In the genomic region with DNA sequence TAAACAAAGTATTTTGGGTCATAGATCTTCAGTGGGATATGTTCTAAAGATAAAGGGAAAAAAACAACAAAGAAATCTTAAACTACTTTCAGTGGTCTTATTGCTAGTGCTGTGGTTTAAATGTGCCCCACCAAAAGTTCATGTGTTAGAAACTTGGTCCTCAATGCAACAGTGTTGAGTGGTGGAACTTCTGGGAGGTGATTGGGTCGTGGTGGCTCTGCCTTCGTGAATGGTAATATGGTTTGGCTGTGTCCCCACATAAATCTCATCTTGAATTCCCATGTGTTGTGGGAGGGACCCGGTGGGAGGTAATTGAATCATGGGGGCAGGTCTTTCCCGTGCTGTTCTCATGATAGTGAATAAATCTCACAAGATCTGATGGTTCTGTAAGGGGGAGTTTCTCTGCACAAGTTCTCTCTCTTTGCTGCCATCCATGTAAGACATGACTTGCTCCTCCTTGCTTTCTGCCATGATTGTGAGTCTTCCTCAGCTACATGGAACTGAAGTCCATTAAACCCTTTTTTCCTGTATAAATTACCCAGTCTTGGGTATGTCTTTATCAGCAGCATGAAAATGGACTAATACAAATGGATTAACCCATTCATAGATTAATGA, we compare ENCODE assay signal across 7 cellular contexts. TPM values are rescaled to one million over a fixed set of nuclear protein-coding genes. Genes with fewer than 3 reads are reported as not detected.
A peak's percentile ranks its signal among the peaks of the same experiment; 100 is the strongest.
DNase-seq lines count a peak whose midpoint lies in the region; ATAC-seq, FAIRE-seq and TF ChIP-seq lines count a peak whose summit lies in the region.
"Not testable (repeated sequence)": the region's sequence is repeated elsewhere in the genome, so short reads cannot be mapped to it uniquely, and the experiment has no call there.

No MANE protein-coding gene starts in this region.

- H3K4me1 Mint-ChIP-seq in activated CD8-positive, alpha-beta T cell treated with anti-CD3 and anti-CD28 coated beads for 36 hours (ENCODE audit: low read depth) = peaks cover 23% of the 10 kb centered on the region
- peaks cover 19% of the 10 kb centered on the region for H3K4me1 Mint-ChIP-seq in activated naive CD8-positive, alpha-beta T cell (ENCODE audit: low read depth)
- peaks cover 17% of the 10 kb centered on the region for H3K4me1 Mint-ChIP-seq in activated naive CD8-positive, alpha-beta T cell treated with anti-CD3 and anti-CD28 coated beads, Interleukin-2, amount 10 ng/mL, durations not matched to agents 7 days and 5 days
- H3K4me1 Mint-ChIP-seq in osteocyte (ENCODE audit: unreplicated experiment) = not testable (repeated sequence)
- peaks cover 27% of the 10 kb centered on the region for H3K4me1 Mint-ChIP-seq in stimulated activated naive CD8-positive, alpha-beta T cell treated with anti-CD3 and anti-CD28 coated beads, Interleukin-15, Interleukin-2, amounts not matched to agents 100 ng/mL and 50 ng/mL, for 24 hours (ENCODE audit: low read depth)

- BruUV-seq in K562 (replicated peaks; lab: Mats Ljungman, UMichigan) = not testable (repeated sequence)

- TF ChIP-seq CTCF in KMS-11 (conservative IDR thresholded peaks at IDR 0.05; ENCODE audit: low read depth, low read length); activated CD8-positive, alpha-beta T cell treated with anti-CD3 and anti-CD28 coated beads for 36 hours (IDR thresholded peaks at IDR 0.05); K562 (IDR thresholded peaks at IDR 0.05 in 2 of 3, conservative IDR thresholded peaks at IDR 0.05 in 1 of 3; ENCODE audit: insufficient read depth in 2 of 3, low read depth in 1 of 3, low read length in 3 of 3); osteocyte (IDR thresholded peaks at IDR 0.05): not testable (repeated sequence)

- H3K27me3 Mint-ChIP-seq in activated CD8-positive, alpha-beta T cell treated with anti-CD3 and anti-CD28 coated beads for 36 hours; activated naive CD8-positive, alpha-beta T cell; activated naive CD8-positive, alpha-beta T cell treated with anti-CD3 and anti-CD28 coated beads, Interleukin-2, amount 10 ng/mL, durations not matched to agents 7 days and 5 days; stimulated activated naive CD8-positive, alpha-beta T cell treated with anti-CD3 and anti-CD28 coated beads, Interleukin-15, Interleukin-2, amounts not matched to agents 100 ng/mL and 50 ng/mL, for 24 hours: not testable (repeated sequence)
- H3K27me3 Mint-ChIP-seq in osteocyte (ENCODE audit: unreplicated experiment) = peaks cover 22% of the 10 kb centered on the region

- H3K4me1 ChIP-seq in KMS-11 (ENCODE audit: low read depth, poor library complexity, severe bottlenecking) (peaks cover 17% of the 10 kb centered on the region), K562 (replicated peaks in 1 of 2; ENCODE audit: control insufficient read depth in 2 of 2, insufficient read depth in 2 of 2, low read length in 2 of 2) (peaks cover 3 to 14% of the 10 kb centered on the region in 2 experiments; a peak in 3 of 5 replicates)

- H3K27ac ChIP-seq in KMS-11; K562 (ENCODE audit: extremely low read depth, low read depth, low read length): not testable (repeated sequence)

- 34% methylated on average over 4 of the region's 4 CpGs for WGBS in K562 (ENCODE audit: insufficient coverage, low coverage, missing lambda C conversion rate)

- H3K4me2 ChIP-seq in KMS-11 = 0 out of 2 replicates have a peak overlapping the region, but pooled peaks have one; percentile 15
- H3K4me2 ChIP-seq in K562 (ENCODE audit: insufficient read depth, low read length) = not testable (repeated sequence)

- peaks cover 11% of the 10 kb centered on the region for H3K9me3 Mint-ChIP-seq in activated CD8-positive, alpha-beta T cell treated with anti-CD3 and anti-CD28 coated beads for 36 hours
- not testable (repeated sequence) for H3K9me3 Mint-ChIP-seq in activated naive CD8-positive, alpha-beta T cell (ENCODE audit: low read depth); activated naive CD8-positive, alpha-beta T cell treated with anti-CD3 and anti-CD28 coated beads, Interleukin-2, amount 10 ng/mL, durations not matched to agents 7 days and 5 days; osteocyte (ENCODE audit: unreplicated experiment); stimulated activated naive CD8-positive, alpha-beta T cell treated with anti-CD3 and anti-CD28 coated beads, Interleukin-15, Interleukin-2, amounts not matched to agents 100 ng/mL and 50 ng/mL, for 24 hours

- H3K36me3 Mint-ChIP-seq in activated CD8-positive, alpha-beta T cell treated with anti-CD3 and anti-CD28 coated beads for 36 hours (ENCODE audit: low read depth); activated naive CD8-positive, alpha-beta T cell; activated naive CD8-positive, alpha-beta T cell treated with anti-CD3 and anti-CD28 coated beads, Interleukin-2, amount 10 ng/mL, durations not matched to agents 7 days and 5 days; osteocyte (ENCODE audit: unreplicated experiment); stimulated activated naive CD8-positive, alpha-beta T cell treated with anti-CD3 and anti-CD28 coated beads, Interleukin-15, Interleukin-2, amounts not matched to agents 100 ng/mL and 50 ng/mL, for 24 hours (ENCODE audit: low read depth): not testable (repeated sequence)

- intact Hi-C loops in activated CD8-positive, alpha-beta T cell treated with anti-CD3 and anti-CD28 coated beads for 36 hours (cut with micrococcal nuclease); K562 (cut with micrococcal nuclease): not testable (repeated sequence)

- not testable (repeated sequence) for H3K36me3 ChIP-seq in KMS-11 (ENCODE audit: insufficient read depth); K562 (ENCODE audit: control insufficient read depth, insufficient read depth, low read length)

- peak; percentile 53 for DNase-seq in activated CD8-positive, alpha-beta T cell treated with anti-CD3 and anti-CD28 coated beads for 36 hours
- not testable (repeated sequence) for DNase-seq in activated naive CD8-positive, alpha-beta T cell treated with anti-CD3 and anti-CD28 coated beads, Interleukin-2, amount 10 ng/mL, durations not matched to agents 7 days and 5 days; K562 (ENCODE audit: extremely low read depth in 1 of 4, low spot score in 3 of 4)
- peak; percentile 27 for DNase-seq in osteocyte (ENCODE audit: extremely low spot score, unreplicated experiment)

- not testable (repeated sequence) for TF ChIP-seq RAD21 in K562 (CRISPR knock-in tag; conservative IDR thresholded peaks at IDR 0.05 in 1 of 2, IDR thresholded peaks at IDR 0.05 in 1 of 2)

- not testable (repeated sequence) for H3K9ac ChIP-seq in KMS-11; K562 (ENCODE audit: insufficient read depth in 1 of 2, low read depth in 2 of 2, low read length in 2 of 2)

- POLR2A ChIA-PET in activated CD8-positive, alpha-beta T cell treated with anti-CD3 and anti-CD28 coated beads for 36 hours (lab: Charles Lee); K562 (lab: Yijun Ruan, JAX): not testable (repeated sequence)
- POLR2A ChIA-PET in activated naive CD8-positive, alpha-beta T cell treated with anti-CD3 and anti-CD28 coated beads, Interleukin-2, amount 10 ng/mL, durations not matched to agents 7 days and 5 days (lab: Charles Lee) = interaction anchor here (0.5 kb wide), 1 partner anchor 12 kb away, joined by 3 read pairs; no protein-coding TSS in a partner anchor

- in situ Hi-C loops in K562 (cut with MboI) = not testable (repeated sequence)

- not testable (repeated sequence) for H3K9me3 ChIP-seq in K562 (replicated peaks; ENCODE audit: control insufficient read depth, insufficient read depth, low read depth, low read length)

- not testable (repeated sequence) for H3K4me3 ChIP-seq in KMS-11 (IDR thresholded peaks at IDR 0.05; ENCODE audit: insufficient read depth, low read depth, low read length); K562

- not testable (repeated sequence) for TF ChIP-seq EP300 in K562 (IDR thresholded peaks at IDR 0.05; ENCODE audit: low read length)

- H3K4me3 Mint-ChIP-seq in activated CD8-positive, alpha-beta T cell treated with anti-CD3 and anti-CD28 coated beads for 36 hours; activated naive CD8-positive, alpha-beta T cell; osteocyte (ENCODE audit: unreplicated experiment); stimulated activated naive CD8-positive, alpha-beta T cell treated with anti-CD3 and anti-CD28 coated beads, Interleukin-15, Interleukin-2, amounts not matched to agents 100 ng/mL and 50 ng/mL, for 24 hours: not testable (repeated sequence)
- peak overlapping the region; percentile 47 for H3K4me3 Mint-ChIP-seq in activated naive CD8-positive, alpha-beta T cell treated with anti-CD3 and anti-CD28 coated beads, Interleukin-2, amount 10 ng/mL, durations not matched to agents 7 days and 5 days

- H4K20me1 ChIP-seq in KMS-11 (ENCODE audit: insufficient read depth); K562 (replicated peaks; ENCODE audit: control insufficient read depth, insufficient read depth, low read length): not testable (repeated sequence)

- not testable (repeated sequence) for TF ChIP-seq POLR2A in K562 (conservative IDR thresholded peaks at IDR 0.05)

- H3K27ac Mint-ChIP-seq in activated CD8-positive, alpha-beta T cell treated with anti-CD3 and anti-CD28 coated beads for 36 hours = peak overlapping the region; percentile 69
- peak overlapping the region; percentile 7 for H3K27ac Mint-ChIP-seq in activated naive CD8-positive, alpha-beta T cell
- not testable (repeated sequence) for H3K27ac Mint-ChIP-seq in activated naive CD8-positive, alpha-beta T cell treated with anti-CD3 and anti-CD28 coated beads, Interleukin-2, amount 10 ng/mL, durations not matched to agents 7 days and 5 days; osteocyte (ENCODE audit: unreplicated experiment)
- H3K27ac Mint-ChIP-seq in stimulated activated naive CD8-positive, alpha-beta T cell treated with anti-CD3 and anti-CD28 coated beads, Interleukin-15, Interleukin-2, amounts not matched to agents 100 ng/mL and 50 ng/mL, for 24 hours = peak overlapping the region; percentile 51

- H3K79me2 ChIP-seq in KMS-11 (ENCODE audit: insufficient read depth, low read depth); K562 (ENCODE audit: control insufficient read depth, insufficient read depth, low read length): not testable (repeated sequence)

- not testable (repeated sequence) for H3K27me3 ChIP-seq in KMS-11 (ENCODE audit: insufficient read depth, low read depth); K562 (ENCODE audit: control insufficient read depth in 2 of 2, insufficient read depth in 2 of 2, low read length in 2 of 2)

- CTCF ChIA-PET in activated CD8-positive, alpha-beta T cell treated with anti-CD3 and anti-CD28 coated beads for 36 hours (lab: Charles Lee) = interaction anchor here (0.7 to 1.5 kb wide), 3 partner anchors 18 to 27 kb away, joined by 3 to 5 read pairs (median 3); no protein-coding TSS in a partner anchor
- CTCF ChIA-PET in K562 (lab: Yijun Ruan, JAX; ENCODE audit: low intra/inter-chr PET ratio) = not testable (repeated sequence)

- peak; percentile 83 for ATAC-seq in activated CD8-positive, alpha-beta T cell treated with anti-CD3 and anti-CD28 coated beads for 36 hours
- ATAC-seq in activated naive CD8-positive, alpha-beta T cell treated with anti-CD3 and anti-CD28 coated beads, Interleukin-2, amount 10 ng/mL, durations not matched to agents 7 days and 5 days (ENCODE audit: low read depth); K562: not testable (repeated sequence)

- not testable (repeated sequence) for FAIRE-seq in K562 (lab: Jason Lieb, UNC)

- not testable (repeated sequence) for H3K9me1 ChIP-seq in K562 (ENCODE audit: control insufficient read depth, insufficient read depth, low read length)

- H2AFZ ChIP-seq in KMS-11 (ENCODE audit: low read depth); K562 (ENCODE audit: low read depth, low read length): not testable (repeated sequence)

RNA-seq across cellular contexts. Expression of gene STRBP, which starts 10.6 kb away (rescaled TPM):
- 10 to 100 TPM; 40.7 to 43.2 TPM for total RNA-seq in activated CD8-positive, alpha-beta T cell treated with anti-CD3 and anti-CD28 coated beads for 36 hours
- 10 to 100 TPM; 30.3 to 31.0 TPM for total RNA-seq in activated naive CD8-positive, alpha-beta T cell treated with anti-CD3 and anti-CD28 coated beads, Interleukin-2, amount 10 ng/mL, durations not matched to agents 7 days and 5 days
- total RNA-seq in K562 (2011; cell fraction: chromatin; rRNA removed; ENCODE audit: low replicate concordance) = 46.0 and 136 TPM in 2 replicates
- 19.3 and 35.9 TPM in 2 replicates for total RNA-seq in K562 (2011; cell fraction: nucleolus; rRNA removed)
- 54.3 and 86.7 TPM in 2 replicates for total RNA-seq in K562 (2011; cell fraction: nucleoplasm; rRNA removed)
- total RNA-seq in K562 (2014; rRNA removed) (53.8 and 55.9 TPM in 2 replicates), K562 (2014; rRNA removed; fragmentation: Illumina TruSeq; extraction: Trizol) (84.0 and 87.4 TPM in 2 replicates), K562 (2015; rRNA removed; fragmentation: Illumina TruSeq; extraction: Trizol) (67.9 and 75.3 TPM in 2 replicates), K562 (2021) (66.5 and 73.5 TPM in 2 replicates), osteocyte (13.1 and 17.3 TPM in 2 replicates)
- polyA plus RNA-seq in K562 (2011; rRNA removed) (54.7 and 72.2 TPM in 2 replicates), K562 (2014; fragmentation: Illumina TruSeq; extraction: Trizol) (56.1 and 70.2 TPM in 2 replicates), K562 (2014; fragmentation: Nextera tagmentation; extraction: Ambion mirVana) (10 to 100 TPM; 27.7 to 27.8 TPM), K562 (2014; rRNA removed) (52.1 and 56.0 TPM in 2 replicates)
- polyA plus RNA-seq in K562 (2011; cell fraction: cytosol; rRNA removed) = 13.6 and 21.7 TPM in 2 replicates
- polyA plus RNA-seq in K562 (2011; cell fraction: nucleus; rRNA removed) = 71.8 and 82.8 TPM in 2 replicates
- polyA plus RNA-seq in K562 (2012) = 64.9 and 101 TPM in 2 replicates
- polyA minus RNA-seq in K562 (2011; rRNA and poly(A)+ RNA removed) = 77.1 and 87.7 TPM in 2 replicates
- 22.9 and 56.2 TPM in 2 replicates for polyA minus RNA-seq in K562 (2011; cell fraction: cytosol; rRNA and poly(A)+ RNA removed)
- 30.8 and 58.6 TPM in 2 replicates for polyA minus RNA-seq in K562 (2011; cell fraction: nucleus; rRNA and poly(A)+ RNA removed)
